Comparison of ENCODE assay signal across 8 cellular contexts in the genomic region with DNA sequence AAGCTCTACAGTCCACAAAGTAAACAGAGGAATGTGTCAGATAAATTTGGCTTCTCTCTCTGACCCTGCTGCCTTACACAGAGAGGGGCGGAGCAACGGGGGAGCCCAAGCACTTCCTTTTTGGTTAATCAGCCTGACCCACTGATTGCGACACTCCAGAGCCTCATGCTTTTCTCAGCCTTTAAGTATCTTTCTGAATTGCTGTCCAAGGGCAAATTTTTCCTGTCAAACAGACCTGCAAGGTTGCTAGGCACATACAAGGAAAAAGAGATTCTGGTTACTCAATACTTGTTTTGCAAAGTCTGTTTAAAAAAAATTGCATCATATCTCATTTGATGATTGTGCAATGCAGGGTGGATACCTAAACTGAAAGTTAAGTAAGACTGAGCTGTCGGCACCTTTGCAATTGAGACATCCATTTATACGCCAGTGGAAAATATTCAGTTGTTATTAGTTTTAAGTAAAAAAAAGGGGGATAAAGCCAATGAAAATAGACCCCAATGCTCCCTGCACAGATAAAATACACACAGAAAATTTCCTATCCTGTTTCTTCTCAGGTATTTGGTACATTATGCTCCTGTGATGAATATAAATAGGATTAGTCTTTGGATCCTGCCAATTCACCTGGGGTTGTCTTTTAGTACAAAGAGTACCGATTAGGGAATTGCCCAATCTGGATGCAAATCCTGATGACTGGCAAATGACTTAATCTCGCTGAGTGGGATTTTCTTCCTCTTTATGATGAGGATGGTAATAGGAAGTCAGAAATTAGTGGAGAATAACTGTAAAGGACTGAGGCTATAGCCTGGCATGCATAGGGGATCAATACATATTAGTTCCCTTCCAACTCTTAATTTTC.
DNase-seq lines count a peak whose midpoint lies in the region; ATAC-seq, FAIRE-seq and TF ChIP-seq lines count a peak whose summit lies in the region.

No MANE protein-coding gene starts in this region.

- TF ChIP-seq CTCF in epithelial cell of proximal tubule (conservative IDR thresholded peaks at IDR 0.05; ENCODE audit: low read depth, low read length): no peak
- no peak for TF ChIP-seq CTCF in natural killer cell (IDR thresholded peaks at IDR 0.05)

- H3K27ac ChIP-seq in stomach smooth muscle (ENCODE audit: low read length): peak overlapping the region; percentile 25

- no peak overlapping the region for H3K9ac ChIP-seq in stomach smooth muscle (ENCODE audit: low read length in 2 of 2)

- no peaks in the 10 kb centered on the region for H3K36me3 ChIP-seq in stomach smooth muscle (ENCODE audit: control insufficient read depth in 2 of 2, insufficient read depth in 2 of 2, low read length in 2 of 2)

- peaks cover 3% of the 10 kb centered on the region for H3K36me3 Mint-ChIP-seq in activated CD8-positive, alpha-beta T cell treated with anti-CD3 and anti-CD28 coated beads, Interleukin-2, amount 10 ng/mL, durations not matched to agents 7 days and 5 days (ENCODE audit: low read depth)
- H3K36me3 Mint-ChIP-seq in natural killer cell: no peaks in the 10 kb centered on the region

- no peaks in the 10 kb centered on the region for H3K27me3 ChIP-seq in stomach smooth muscle (ENCODE audit: control insufficient read depth in 1 of 2, insufficient read depth in 2 of 2, low read length in 2 of 2)

- ATAC-seq in HG02798 (IDR thresholded peaks at IDR 0.05; ENCODE audit: poor library complexity, unreplicated experiment) (peak; percentile 79), natural killer cell (peak; percentile 89 to 94 (median 93))
- peak; percentile 90 for ATAC-seq in activated CD8-positive, alpha-beta T cell treated with anti-CD3 and anti-CD28 coated beads, Interleukin-2, amount 10 ng/mL, durations not matched to agents 7 days and 5 days

- DNase-seq in GM18507 (ENCODE audit: extremely low spot score, insufficient read length, low read depth) (peak; percentile 20), NCI-H2196 treated with DMSO at 0.1 percent for 48 hours (lab: John Stamatoyannopoulos, UW; ENCODE audit: unreplicated experiment) (peak; percentile 43), epithelial cell of proximal tubule (ENCODE audit: low read depth) (peak; percentile 100), natural killer cell (peak; percentile 68), HEK293T (ENCODE audit: extremely low spot score) (no peak)
- peak; percentile 81 for DNase-seq in activated CD8-positive, alpha-beta T cell treated with anti-CD3 and anti-CD28 coated beads, Interleukin-2, amount 10 ng/mL, durations not matched to agents 7 days and 5 days

- H3K4me1 Mint-ChIP-seq in activated CD8-positive, alpha-beta T cell treated with anti-CD3 and anti-CD28 coated beads, Interleukin-2, amount 10 ng/mL, durations not matched to agents 7 days and 5 days (ENCODE audit: low read depth): peaks cover 35% of the 10 kb centered on the region
- peaks cover 36 to 39% of the 10 kb centered on the region in 2 donors for H3K4me1 Mint-ChIP-seq in natural killer cell

- H3K9me3 ChIP-seq in stomach smooth muscle (ENCODE audit: control insufficient read depth in 2 of 2, low read length in 2 of 2): no peaks in the 10 kb centered on the region

- CTCF ChIA-PET in activated CD8-positive, alpha-beta T cell treated with anti-CD3 and anti-CD28 coated beads, Interleukin-2, amount 10 ng/mL, durations not matched to agents 7 days and 5 days (lab: Charles Lee): interaction anchor here (0.6 to 1.4 kb wide), 3 partner anchors 253 to 339 kb away, joined by 3 read pairs; a partner anchor contains a TSS
- CTCF ChIA-PET in HEK293T (lab: Yijun Ruan, JAX): no interaction called here

- H3K9me3 Mint-ChIP-seq in activated CD8-positive, alpha-beta T cell treated with anti-CD3 and anti-CD28 coated beads, Interleukin-2, amount 10 ng/mL, durations not matched to agents 7 days and 5 days (ENCODE audit: insufficient read depth): no peaks in the 10 kb centered on the region
- peaks cover 0 to 2% of the 10 kb centered on the region in 2 donors for H3K9me3 Mint-ChIP-seq in natural killer cell

- H3K27me3 Mint-ChIP-seq in activated CD8-positive, alpha-beta T cell treated with anti-CD3 and anti-CD28 coated beads, Interleukin-2, amount 10 ng/mL, durations not matched to agents 7 days and 5 days (ENCODE audit: low read depth): no peaks in the 10 kb centered on the region
- no peaks in the 10 kb centered on the region for H3K27me3 Mint-ChIP-seq in natural killer cell (ENCODE audit: low read depth in 2 of 2)

- H3K4me1 ChIP-seq in stomach smooth muscle (ENCODE audit: control insufficient read depth, insufficient read depth, low read length): no peaks in the 10 kb centered on the region

- H3K4me3 Mint-ChIP-seq in activated CD8-positive, alpha-beta T cell treated with anti-CD3 and anti-CD28 coated beads, Interleukin-2, amount 10 ng/mL, durations not matched to agents 7 days and 5 days: peak overlapping the region; percentile 73
- H3K4me3 Mint-ChIP-seq in natural killer cell: peak overlapping the region; percentile 91

- intact Hi-C loops in natural killer cell (cut with micrococcal nuclease): loop anchor here (2.0 to 5.0 kb wide), 3 partner anchors 46 to 260 kb away; a partner anchor contains a TSS

- peak overlapping the region; percentile 17 for H3K4me3 ChIP-seq in epithelial cell of proximal tubule (ENCODE audit: low read depth, low read length)
- H3K4me3 ChIP-seq in stomach smooth muscle (ENCODE audit: low read length in 2 of 2): peak overlapping the region in 1 of 2 donors; percentile 35

- POLR2A ChIA-PET in activated CD8-positive, alpha-beta T cell treated with anti-CD3 and anti-CD28 coated beads, Interleukin-2, amount 10 ng/mL, durations not matched to agents 7 days and 5 days (lab: Charles Lee): no interaction called here
- POLR2A ChIA-PET in HEK293T (lab: Yijun Ruan, JAX): no interaction called here

- H3K27ac Mint-ChIP-seq in activated CD8-positive, alpha-beta T cell treated with anti-CD3 and anti-CD28 coated beads, Interleukin-2, amount 10 ng/mL, durations not matched to agents 7 days and 5 days: peak overlapping the region; percentile 91
- H3K27ac Mint-ChIP-seq in natural killer cell: peak overlapping the region; percentile 93 to 96

- FAIRE-seq in GM18507 (lab: Jason Lieb, UNC): peak; percentile 69

TF ChIP-seq in HEK293T, 16 proteins besides CTCF, POLR2A, EP300 and RAD21:
- TF ChIP-seq BHLHE40 (IDR thresholded peaks at IDR 0.05; ENCODE audit: borderline replicate concordance): no peak
- TF ChIP-seq, protein P1, sequence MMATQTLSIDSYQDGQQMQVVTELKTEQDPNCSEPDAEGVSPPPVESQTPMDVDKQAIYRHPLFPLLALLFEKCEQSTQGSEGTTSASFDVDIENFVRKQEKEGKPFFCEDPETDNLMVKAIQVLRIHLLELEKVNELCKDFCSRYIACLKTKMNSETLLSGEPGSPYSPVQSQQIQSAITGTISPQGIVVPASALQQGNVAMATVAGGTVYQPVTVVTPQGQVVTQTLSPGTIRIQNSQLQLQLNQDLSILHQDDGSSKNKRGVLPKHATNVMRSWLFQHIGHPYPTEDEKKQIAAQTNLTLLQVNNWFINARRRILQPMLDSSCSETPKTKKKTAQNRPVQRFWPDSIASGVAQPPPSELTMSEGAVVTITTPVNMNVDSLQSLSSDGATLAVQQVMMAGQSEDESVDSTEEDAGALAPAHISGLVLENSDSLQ (IDR thresholded peaks at IDR 0.05): no peak
- no peak for TF ChIP-seq L3MBTL2 (conservative IDR thresholded peaks at IDR 0.05)
- no peak for TF ChIP-seq LEF1 (IDR thresholded peaks at IDR 0.05; ENCODE audit: borderline replicate concordance)
- no peak for TF ChIP-seq ARNT (IDR thresholded peaks at IDR 0.05)
- no peak for TF ChIP-seq FOXM1 (IDR thresholded peaks at IDR 0.05; ENCODE audit: borderline replicate concordance)
- no peak for TF ChIP-seq ZNF384 (IDR thresholded peaks at IDR 0.05)
- no peak for TF ChIP-seq FOXA1 (IDR thresholded peaks at IDR 0.05)
- TF ChIP-seq TARDBP (IDR thresholded peaks at IDR 0.05): no peak
- no peak for TF ChIP-seq HDGF (IDR thresholded peaks at IDR 0.05; ENCODE audit: borderline replicate concordance)
- TF ChIP-seq FOXK2 (IDR thresholded peaks at IDR 0.05): no peak
- no peak for TF ChIP-seq ELF4 (IDR thresholded peaks at IDR 0.05)
- no peak for TF ChIP-seq NFRKB (IDR thresholded peaks at IDR 0.05)
- no peak for TF ChIP-seq CTBP1 (IDR thresholded peaks at IDR 0.05; ENCODE audit: borderline replicate concordance)
- TF ChIP-seq SP1 (IDR thresholded peaks at IDR 0.05): no peak
- TF ChIP-seq SUZ12 (IDR thresholded peaks at IDR 0.05): no peak
TF ChIP-seq in HEK293T: peak in this region for 0.
